ENCODE assay signal across 27 cellular contexts in genomic region chr17:70130274-70130673, GRCh38. TPM values are rescaled to one million over a fixed set of nuclear protein-coding genes. Genes with fewer than 3 reads are reported as not detected.
"Had no signal": no experiment of that assay in that cellular context is flagged by ENCODE, and none has a peak within 500 bp of the region (broad histone marks: within the 10 kb centered on the region; RNA-seq: fewer than 3 reads in every experiment).

No MANE protein-coding gene starts in this region.

- H3K27me3 ChIP-seq: esophagus squamous epithelium, right atrium auricular region, stomach, thyroid gland, upper lobe of right lung had no signal

- DNase-seq: activated CD4-positive, alpha-beta T cell treated with anti-CD3 and anti-CD28 coated beads for 36 hours; activated CD4-positive, CD25-positive, alpha-beta regulatory T cell; activated CD8-positive, alpha-beta memory T cell treated with anti-CD3 and anti-CD28 coated beads, Interleukin-2, amount 10 ng/mL, durations not matched to agents 7 days and 5 days; activated CD8-positive, alpha-beta T cell treated with anti-CD3 and anti-CD28 coated beads, Interleukin-2, amount 10 ng/mL, durations not matched to agents 7 days and 5 days; activated naive CD8-positive, alpha-beta T cell treated with anti-CD3 and anti-CD28 coated beads, Interleukin-2, amount 50 U/mL, for 24 hours; activated T-cell treated with anti-CD3 and anti-CD28 coated beads, Interleukin-2, amount 50 U/mL, for 48 hours; central memory CD4-positive, alpha-beta T cell; effector CD4-positive, alpha-beta T cell; esophagus squamous epithelium; left cardiac atrium; naive thymus-derived CD8-positive, alpha-beta T cell; psoas muscle; stimulated activated CD4-positive, alpha-beta T cell treated with anti-CD3 and anti-CD28 coated beads, Interleukin-1b, Interleukin-23, amount 100 ng/mL, for 48 hours; stimulated activated naive B cell treated with anti-CD40 and anti-IgM and Interleukin-4, amounts not matched to agents 10 μg/mL and 1 μg/mL and 100 μg/mL, for 72 hours; stomach; T-helper 1 cell; thyroid gland; upper lobe of right lung had no signal

- H3K27ac Mint-ChIP-seq: activated CD4-positive, alpha-beta T cell treated with anti-CD3 and anti-CD28 coated beads for 36 hours; activated CD8-positive, alpha-beta memory T cell treated with anti-CD3 and anti-CD28 coated beads, Interleukin-2, amount 10 ng/mL, durations not matched to agents 7 days and 5 days; activated CD8-positive, alpha-beta T cell treated with anti-CD3 and anti-CD28 coated beads, Interleukin-2, amount 10 ng/mL, durations not matched to agents 7 days and 5 days; activated naive CD4-positive, alpha-beta T cell treated with anti-CD3 and anti-CD28 coated beads, Interleukin-2, amount 50 U/mL, for 24 hours; activated naive CD8-positive, alpha-beta T cell treated with anti-CD3 and anti-CD28 coated beads, Interleukin-2, amount 50 U/mL, for 24 hours; activated T-helper 2 cell treated with anti-CD3 and anti-CD28 coated beads, Interferon-gamma antibody, Interleukin-2, Interleukin-4, amounts not matched to agents 10 μg/mL and 5 μg/mL and 100 μg/mL, durations not matched to agents 14 hours and 24 hours and 36 hours; dendritic cell treated with granulocyte-macrophage colony-stimulating factor and Interleukin-4, amounts not matched to agents 40 ng/mL and 50 ng/mL, for 4 days; naive thymus-derived CD8-positive, alpha-beta T cell; stimulated activated naive B cell treated with anti-CD40 and anti-IgM and Interleukin-4, amounts not matched to agents 10 μg/mL and 1 μg/mL and 100 μg/mL, for 72 hours had no signal

- H3K27me3 Mint-ChIP-seq: stimulated activated naive B cell treated with anti-CD40 and anti-IgM and Interleukin-4, amounts not matched to agents 10 μg/mL and 1 μg/mL and 100 μg/mL, for 72 hours had no signal

- H3K9me3 ChIP-seq: breast epithelium, esophagus squamous epithelium, psoas muscle, right atrium auricular region, stomach, thyroid gland, upper lobe of right lung had no signal

- H3K4me3 Mint-ChIP-seq: activated CD4-positive, alpha-beta T cell treated with anti-CD3 and anti-CD28 coated beads for 36 hours; activated CD8-positive, alpha-beta memory T cell treated with anti-CD3 and anti-CD28 coated beads, Interleukin-2, amount 10 ng/mL, durations not matched to agents 7 days and 5 days; activated CD8-positive, alpha-beta T cell treated with anti-CD3 and anti-CD28 coated beads, Interleukin-2, amount 10 ng/mL, durations not matched to agents 7 days and 5 days; activated naive CD4-positive, alpha-beta T cell treated with anti-CD3 and anti-CD28 coated beads, Interleukin-2, amount 50 U/mL, for 24 hours; activated naive CD8-positive, alpha-beta T cell treated with anti-CD3 and anti-CD28 coated beads, Interleukin-2, amount 50 U/mL, for 24 hours; dendritic cell treated with granulocyte-macrophage colony-stimulating factor and Interleukin-4, amounts not matched to agents 40 ng/mL and 50 ng/mL, for 4 days; naive thymus-derived CD8-positive, alpha-beta T cell; stimulated activated naive B cell treated with anti-CD40 and anti-IgM and Interleukin-4, amounts not matched to agents 10 μg/mL and 1 μg/mL and 100 μg/mL, for 72 hours had no signal

- H3K9me3 Mint-ChIP-seq: activated naive CD4-positive, alpha-beta T cell treated with anti-CD3 and anti-CD28 coated beads, Interleukin-2, amount 50 U/mL, for 24 hours had no signal

- H3K36me3 Mint-ChIP-seq: activated CD8-positive, alpha-beta memory T cell treated with anti-CD3 and anti-CD28 coated beads, Interleukin-2, amount 10 ng/mL, durations not matched to agents 7 days and 5 days; activated naive CD4-positive, alpha-beta T cell treated with anti-CD3 and anti-CD28 coated beads, Interleukin-2, amount 50 U/mL, for 24 hours; naive thymus-derived CD8-positive, alpha-beta T cell; stimulated activated naive B cell treated with anti-CD40 and anti-IgM and Interleukin-4, amounts not matched to agents 10 μg/mL and 1 μg/mL and 100 μg/mL, for 72 hours had no signal

- H3K27ac ChIP-seq: epithelial cell of prostate, esophagus squamous epithelium, psoas muscle, right atrium auricular region, stomach, thyroid gland, upper lobe of right lung had no signal

- H3K4me1 ChIP-seq: right atrium auricular region, upper lobe of right lung had no signal

- ATAC-seq: activated CD4-positive, alpha-beta T cell treated with anti-CD3 and anti-CD28 coated beads for 36 hours; activated CD8-positive, alpha-beta memory T cell treated with anti-CD3 and anti-CD28 coated beads, Interleukin-2, amount 10 ng/mL, durations not matched to agents 7 days and 5 days; activated CD8-positive, alpha-beta T cell treated with anti-CD3 and anti-CD28 coated beads, Interleukin-2, amount 10 ng/mL, durations not matched to agents 7 days and 5 days; activated naive CD8-positive, alpha-beta T cell treated with anti-CD3 and anti-CD28 coated beads, Interleukin-2, amount 50 U/mL, for 24 hours; left cardiac atrium; naive thymus-derived CD8-positive, alpha-beta T cell; psoas muscle; stimulated activated naive B cell treated with anti-CD40 and anti-IgM and Interleukin-4, amounts not matched to agents 10 μg/mL and 1 μg/mL and 100 μg/mL, for 72 hours; upper lobe of right lung had no signal

- H3K4me1 Mint-ChIP-seq: activated CD4-positive, alpha-beta T cell treated with anti-CD3 and anti-CD28 coated beads for 36 hours; activated CD8-positive, alpha-beta memory T cell treated with anti-CD3 and anti-CD28 coated beads, Interleukin-2, amount 10 ng/mL, durations not matched to agents 7 days and 5 days; activated naive CD4-positive, alpha-beta T cell treated with anti-CD3 and anti-CD28 coated beads, Interleukin-2, amount 50 U/mL, for 24 hours; activated naive CD8-positive, alpha-beta T cell treated with anti-CD3 and anti-CD28 coated beads, Interleukin-2, amount 50 U/mL, for 24 hours; naive thymus-derived CD8-positive, alpha-beta T cell had no signal

- H3K4me3 ChIP-seq: breast epithelium, esophagus squamous epithelium, right atrium auricular region, smooth muscle cell, stomach, thyroid gland, upper lobe of right lung had no signal

- H3K4me2 ChIP-seq: smooth muscle cell had no signal

- H3K36me3 ChIP-seq: breast epithelium, esophagus squamous epithelium, right atrium auricular region, stomach, upper lobe of right lung had no signal

RNA-seq across cellular contexts. Expression of gene KCNJ2, which starts 39.1 kb away (rescaled TPM):
- total RNA-seq: activated CD4-positive, alpha-beta T cell treated with anti-CD3 and anti-CD28 coated beads for 36 hours; activated CD8-positive, alpha-beta memory T cell treated with anti-CD3 and anti-CD28 coated beads, Interleukin-2, amount 10 ng/mL, durations not matched to agents 7 days and 5 days; activated CD8-positive, alpha-beta T cell treated with anti-CD3 and anti-CD28 coated beads, Interleukin-2, amount 10 ng/mL, durations not matched to agents 7 days and 5 days; naive thymus-derived CD8-positive, alpha-beta T cell had no signal
- polyA plus RNA-seq: naive thymus-derived CD8-positive, alpha-beta T cell had no signal

RNA-seq across cellular contexts. Expression of gene KCNJ16, which starts 55.2 kb away (rescaled TPM):
- total RNA-seq: activated CD4-positive, alpha-beta T cell treated with anti-CD3 and anti-CD28 coated beads for 36 hours; activated CD8-positive, alpha-beta memory T cell treated with anti-CD3 and anti-CD28 coated beads, Interleukin-2, amount 10 ng/mL, durations not matched to agents 7 days and 5 days; activated CD8-positive, alpha-beta T cell treated with anti-CD3 and anti-CD28 coated beads, Interleukin-2, amount 10 ng/mL, durations not matched to agents 7 days and 5 days; activated T-helper 2 cell treated with anti-CD3 and anti-CD28 coated beads, Interferon-gamma antibody, Interleukin-2, Interleukin-4, amounts not matched to agents 10 μg/mL and 5 μg/mL and 100 μg/mL, durations not matched to agents 14 hours and 24 hours and 36 hours; left cardiac atrium; naive thymus-derived CD8-positive, alpha-beta T cell; osteoblast; psoas muscle; smooth muscle cell had no signal
- polyA plus RNA-seq: keratinocyte; naive thymus-derived CD8-positive, alpha-beta T cell had no signal
